In the genomic region with DNA sequence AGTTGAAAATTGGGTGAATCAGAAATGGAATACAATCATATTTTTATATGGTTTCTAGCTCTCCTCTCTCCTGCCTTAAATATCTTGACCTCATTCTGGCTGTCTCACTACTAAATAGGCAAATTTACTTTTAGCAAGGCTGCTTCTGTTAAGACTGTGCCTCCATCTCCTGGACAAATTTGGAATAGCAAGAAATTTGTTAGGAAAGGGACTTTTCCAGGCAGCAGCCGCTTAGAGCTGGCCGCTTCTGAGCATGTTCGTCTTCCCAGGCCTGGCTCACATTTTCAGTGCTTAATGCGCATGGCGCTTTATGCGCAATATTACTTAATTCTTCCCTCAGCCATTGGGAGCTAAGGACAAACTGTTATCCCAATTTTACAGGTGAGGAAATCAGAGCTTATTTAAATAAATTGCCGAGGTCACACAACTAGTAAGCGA, we compare ENCODE assay signal across 8 cellular contexts. TPM values are rescaled to one million over a fixed set of nuclear protein-coding genes. Genes with fewer than 3 reads are reported as not detected.
DNase-seq lines count a peak whose midpoint lies in the region; ATAC-seq and TF ChIP-seq lines count a peak whose summit lies in the region.

No MANE protein-coding gene starts in this region.

- no peak for ATAC-seq in GM21619 (IDR thresholded peaks at IDR 0.05; ENCODE audit: unreplicated experiment)

- H3K9me3 Mint-ChIP-seq in endodermal cell, result no peaks in the 10 kb centered on the region

- no peak overlapping the region for H3K4me3 ChIP-seq in BLaER1 treated with 17β-estradiol and CSF1 and Interleukin-3, amounts not matched to agents 10 nM and 100 nM
- H3K4me3 ChIP-seq in GM23248 (peak overlapping the region; percentile 85), endodermal cell (ENCODE audit: low read length) (no peak overlapping the region), suprapubic skin (no peak overlapping the region)

- DNase-seq in GM23248 (peak; percentile 92), NCI-H2227 treated with DMSO at 0.1 percent for 48 hours (lab: John Stamatoyannopoulos, UW) (peak; percentile 95), endodermal cell (peak; percentile 78), lung microvascular endothelial cell (ENCODE audit: low read depth in 2 of 2) (peak; percentile 88 to 90), suprapubic skin (ENCODE audit: low spot score in 2 of 2) (no peak)

- no peak overlapping the region for H3K4me3 Mint-ChIP-seq in endodermal cell

- H3K79me2 ChIP-seq in GM23248 (ENCODE audit: insufficient read depth), result peaks cover 41% of the 10 kb centered on the region

- peak overlapping the region; percentile 73 for H3K27ac Mint-ChIP-seq in endodermal cell

- peaks cover 6% of the 10 kb centered on the region for H3K27me3 Mint-ChIP-seq in endodermal cell (ENCODE audit: insufficient read depth)

- H3K36me3 Mint-ChIP-seq in endodermal cell (ENCODE audit: low read depth), result peaks cover 16% of the 10 kb centered on the region

- H3F3A ChIP-seq in GM23248 (ENCODE audit: insufficient read depth), result peaks cover 9% of the 10 kb centered on the region; the same call in 1 of the 2 replicates

- peak; percentile 92 for TF ChIP-seq CTCF in VCaP (conservative IDR thresholded peaks at IDR 0.05)
- peak; percentile 91 for TF ChIP-seq CTCF in endodermal cell (conservative IDR thresholded peaks at IDR 0.05)
- peak; percentile 71 to 94 for TF ChIP-seq CTCF in suprapubic skin (IDR thresholded peaks at IDR 0.05)

- peak overlapping the region; percentile 88 to 97 (median 94); a peak in 17 of 22 replicates for H3K4me2 ChIP-seq in BLaER1 treated with 17β-estradiol and CSF1 and Interleukin-3, amounts not matched to agents 10 nM and 100 nM
- H3K4me2 ChIP-seq in GM23248 (ENCODE audit: unreplicated experiment), result peak overlapping the region; percentile 90

- no peak for TF ChIP-seq EP300 in suprapubic skin (IDR thresholded peaks at IDR 0.05)

- no peaks in the 10 kb centered on the region for H3K27me3 ChIP-seq in BLaER1 treated with 17β-estradiol and CSF1 and Interleukin-3, amounts not matched to agents 10 nM and 100 nM
- no peaks in the 10 kb centered on the region for H3K27me3 ChIP-seq in GM23248 (replicated peaks; ENCODE audit: insufficient read depth)
- H3K27me3 ChIP-seq in endodermal cell (ENCODE audit: control insufficient read depth, insufficient read depth, low read length, poor library complexity, severe bottlenecking), result peaks cover 4% of the 10 kb centered on the region
- H3K27me3 ChIP-seq in suprapubic skin, result no peaks in the 10 kb centered on the region

- 8% methylated on average over 8 of the region's 8 CpGs for WGBS in GM23248 (ENCODE audit: low coverage in 1 of 2, low lambda C conversion rate in 2 of 2, missing lambda C conversion rate in 2 of 2), 2 experiments
- 35 to 51% methylated on average over 6 to 8 of the region's 8 CpGs for WGBS in endodermal cell (ENCODE audit: insufficient coverage in 1 of 2, insufficient read length in 1 of 2), 2 experiments
- WGBS in suprapubic skin, result 21% methylated on average over 8 of the region's 8 CpGs

- no peak for TF ChIP-seq POLR2A in suprapubic skin (IDR thresholded peaks at IDR 0.05)

- H4K20me1 ChIP-seq in BLaER1 treated with 17β-estradiol and CSF1 and Interleukin-3, amounts not matched to agents 10 nM and 100 nM, result peaks cover 0 to 14% (median 0%) of the 10 kb centered on the region in 11 experiments; a peak in 5 of 22 replicates
- no peaks in the 10 kb centered on the region for H4K20me1 ChIP-seq in GM23248 (ENCODE audit: insufficient read depth)

- peaks cover 24 to 47% (median 39%) of the 10 kb centered on the region in 10 experiments for H3K4me1 ChIP-seq in BLaER1 treated with 17β-estradiol and CSF1 and Interleukin-3, amounts not matched to agents 10 nM and 100 nM
- peaks cover 16% of the 10 kb centered on the region for H3K4me1 ChIP-seq in GM23248 (ENCODE audit: insufficient read depth)
- H3K4me1 ChIP-seq in endodermal cell (ENCODE audit: control insufficient read depth, insufficient read depth, low read length), result peaks cover 6% of the 10 kb centered on the region
- H3K4me1 ChIP-seq in suprapubic skin, result peaks cover 42% of the 10 kb centered on the region

- in situ Hi-C loops in GM23248 (cut with MboI), result no loop called here

- H2AFZ ChIP-seq in GM23248, result peak overlapping the region; percentile 79

- peaks cover 0 to 5% (median 0%) of the 10 kb centered on the region in 11 experiments; a peak in 2 of 22 replicates for H3K9me3 ChIP-seq in BLaER1 treated with 17β-estradiol and CSF1 and Interleukin-3, amounts not matched to agents 10 nM and 100 nM (replicated peaks in 1 of 11)
- no peaks in the 10 kb centered on the region for H3K9me3 ChIP-seq in GM23248 (ENCODE audit: low read depth)
- H3K9me3 ChIP-seq in endodermal cell (ENCODE audit: control insufficient read depth, low read length), result no peaks in the 10 kb centered on the region
- H3K9me3 ChIP-seq in suprapubic skin, result no peaks in the 10 kb centered on the region

- H3K9me2 ChIP-seq in GM23248 (ENCODE audit: insufficient read depth), result no peaks in the 10 kb centered on the region

- no peak overlapping the region for H3K27ac ChIP-seq in BLaER1 treated with 17β-estradiol and CSF1 and Interleukin-3, amounts not matched to agents 10 nM and 100 nM
- H3K27ac ChIP-seq in GM23248 (peak overlapping the region; percentile 72), VCaP (peak overlapping the region; percentile 84; the same call in 1 of the 2 replicates), endodermal cell (ENCODE audit: low read depth, low read length) (no peak overlapping the region), suprapubic skin (peak overlapping the region; percentile 87)

- H3K36me3 ChIP-seq in BLaER1 treated with 17β-estradiol and CSF1 and Interleukin-3, amounts not matched to agents 10 nM and 100 nM, result peaks cover 16 to 22% (median 19%) of the 10 kb centered on the region in 11 experiments
- H3K36me3 ChIP-seq in GM23248 (ENCODE audit: low read depth) (peaks cover 5% of the 10 kb centered on the region; the same call in 1 of the 2 replicates), endodermal cell (ENCODE audit: control insufficient read depth, insufficient read depth, low read length) (peaks cover 16% of the 10 kb centered on the region), suprapubic skin (peaks cover 14% of the 10 kb centered on the region)

- H3K4me1 Mint-ChIP-seq in endodermal cell, result peaks cover 12% of the 10 kb centered on the region

- H3K9ac ChIP-seq in BLaER1 treated with 17β-estradiol and CSF1 and Interleukin-3, amounts not matched to agents 10 nM and 100 nM, result no peak overlapping the region
- peak overlapping the region; percentile 93 for H3K9ac ChIP-seq in GM23248
- H3K9ac ChIP-seq in endodermal cell (ENCODE audit: extremely low read depth, low read length, poor library complexity, severe bottlenecking), result no peak overlapping the region

RNA-seq across cellular contexts. Expression of a gene that starts 1.7 kb away (rescaled TPM):
- total RNA-seq in GM23248 (2014; rRNA removed; shearing (Covaris generic)), result 32.2 and 34.1 TPM in 2 replicates
- polyA plus RNA-seq in GM23248 (2016; fragmentation: Nextera tagmentation; extraction: Ambion mirVana), result 4.0 and 4.7 TPM in 2 replicates
- total RNA-seq in endodermal cell (10 to 100 TPM; 43.1 to 45.7 TPM), lung microvascular endothelial cell (8.5 and 13.3 TPM in 2 replicates), suprapubic skin (10 to 100 TPM; 31.7 to 47.3 (median 39.1) TPM)
- 27.9 TPM for polyA plus RNA-seq in endodermal cell (2013, experiment 1 of 2)
- polyA plus RNA-seq in endodermal cell (2013, experiment 2 of 2), result 24.7 TPM

RNA-seq across cellular contexts. Expression of a gene that starts 34.5 kb away (rescaled TPM):
- 0.32 TPM in 1 of 2 replicates, not detected in the other for total RNA-seq in GM23248 (2014; rRNA removed; shearing (Covaris generic))
- polyA plus RNA-seq in GM23248 (2016; fragmentation: Nextera tagmentation; extraction: Ambion mirVana), result 0.13 TPM in 1 of 2 replicates, not detected in the other
- under 1 TPM; 0.58 to 0.66 TPM for total RNA-seq in endodermal cell
- polyA plus RNA-seq in endodermal cell (2013, experiment 1 of 2), result 1.3 TPM
- 1.5 TPM for polyA plus RNA-seq in endodermal cell (2013, experiment 2 of 2)
- 0.20 and 0.65 TPM in 2 replicates for total RNA-seq in lung microvascular endothelial cell
- total RNA-seq in suprapubic skin, result 1 to 10 TPM; 1.7 to 7.1 (median 2.6) TPM

RNA-seq across cellular contexts. Expression of a gene that starts 51.7 kb away (rescaled TPM):
- total RNA-seq in GM23248 (2014; rRNA removed; shearing (Covaris generic)), result 25.1 and 33.9 TPM in 2 replicates
- 6.1 and 6.6 TPM in 2 replicates for polyA plus RNA-seq in GM23248 (2016; fragmentation: Nextera tagmentation; extraction: Ambion mirVana)
- 10 to 100 TPM; 42.8 to 48.1 TPM for total RNA-seq in endodermal cell
- 18.1 TPM for polyA plus RNA-seq in endodermal cell (2013, experiment 1 of 2)
- 18.8 TPM for polyA plus RNA-seq in endodermal cell (2013, experiment 2 of 2)
- total RNA-seq in lung microvascular endothelial cell, result 13.9 and 29.0 TPM in 2 replicates
- 10 to 100 TPM; 30.4 to 57.1 (median 37.7) TPM for total RNA-seq in suprapubic skin

Comparison
In these comparisons a context has a peak if more than half of its experiments do, and no peak if none do; other contexts are left out.
1. H3K27ac ChIP-seq: peak in GM23248 (single experiment), VCaP (single experiment) and suprapubic skin (single experiment); none in BLaER1 treated with 17β-estradiol and CSF1 and Interleukin-3, amounts not matched to agents 10 nM and 100 nM (0 of 11) and endodermal cell (single experiment).
2. DNase-seq: peak in GM23248 (single experiment), NCI-H2227 treated with DMSO at 0.1 percent for 48 hours (single experiment), endodermal cell (single experiment) and lung microvascular endothelial cell (2 of 2); none in suprapubic skin (0 of 2).
3. Peak in every context shown above with its lines, with median percentiles within 50 percentile points of each other: CTCF ChIP-seq.